Comparison of ENCODE assay signal across 7 cellular contexts in genomic region chr14:24307575-24308341, GRCh38. TPM values are rescaled to one million over a fixed set of nuclear protein-coding genes. Genes with fewer than 3 reads are reported as not detected.
DNase-seq lines count a peak whose midpoint lies in the region; ATAC-seq and TF ChIP-seq lines count a peak whose summit lies in the region.

TSS of gene CIDEB (minus strand) at chr14:24307977. CDS start at chr14:24307858, 119 bp downstream.

- peak within 1 kb of the TSS; percentile 4 for H3K27ac Mint-ChIP-seq in activated naive CD8-positive, alpha-beta T cell treated with anti-CD3 and anti-CD28 coated beads, Interleukin-2, amount 50 U/mL, for 24 hours

- peaks cover 42% of the 10 kb centered on the region for H3K4me1 Mint-ChIP-seq in activated naive CD8-positive, alpha-beta T cell treated with anti-CD3 and anti-CD28 coated beads, Interleukin-2, amount 50 U/mL, for 24 hours

- no peak within 1 kb of the TSS for H3K4me2 ChIP-seq in SU-DHL-6 (ENCODE audit: low read depth, low read length, poor library complexity, severe bottlenecking)

- H3K9me2 ChIP-seq in SU-DHL-6 (replicated peaks; ENCODE audit: insufficient read depth, low read length), result no peaks in the 10 kb centered on the region

- CTCF ChIA-PET in GM10248 (lab: Yijun Ruan, JAX), result interaction anchor here (0.7 to 10.4 kb wide), 59 partner anchors 9 to 719 kb away, joined by 3 to 155 read pairs (median 5); partner anchors contain the start of genes ADCY4, CBLN3, CHMP4A and DHRS1

- H3K27ac ChIP-seq in SU-DHL-6 (ENCODE audit: low read depth, low read length), result no peak within 1 kb of the TSS

- peaks cover 51% of the 10 kb centered on the region for H3K36me3 Mint-ChIP-seq in activated naive CD8-positive, alpha-beta T cell treated with anti-CD3 and anti-CD28 coated beads, Interleukin-2, amount 50 U/mL, for 24 hours (ENCODE audit: low read depth)

- no peak within 1 kb of the TSS for H3K4me3 ChIP-seq in SU-DHL-6 (ENCODE audit: insufficient read depth, low read length, poor library complexity, severe bottlenecking)

- H3K36me3 ChIP-seq in SU-DHL-6 (ENCODE audit: low read length), result no peaks in the 10 kb centered on the region

- H3K79me2 ChIP-seq in SU-DHL-6 (ENCODE audit: insufficient read depth, low read length), result no peaks in the 10 kb centered on the region

- no peaks in the 10 kb centered on the region for H4K20me1 ChIP-seq in SU-DHL-6 (ENCODE audit: low read depth, low read length)

- no peaks in the 10 kb centered on the region for H3K27me3 ChIP-seq in SU-DHL-6 (ENCODE audit: low read length)

- H2AFZ ChIP-seq in SU-DHL-6 (ENCODE audit: low read depth, low read length, severe bottlenecking), result no peak within 1 kb of the TSS

- TF ChIP-seq CTCF in GM10248 (IDR thresholded peaks at IDR 0.05; ENCODE audit: control extremely low read depth, extremely low read depth, low read depth, missing control alignments), result peak; percentile 93
- peak; percentile 93 for TF ChIP-seq CTCF in SU-DHL-6 (IDR thresholded peaks at IDR 0.05; ENCODE audit: insufficient read depth, low read length, poor library complexity, severe bottlenecking)

- no peak within 1 kb of the TSS for H3K9ac ChIP-seq in SU-DHL-6 (ENCODE audit: low read length)

- no peaks in the 10 kb centered on the region for H3F3A ChIP-seq in SU-DHL-6 (ENCODE audit: insufficient read depth)

- POLR2A ChIA-PET in GM10248 (lab: Yijun Ruan, JAX), result interaction anchor here (0.6 to 1.2 kb wide), 5 partner anchors 8 to 134 kb away, joined by 3 to 5 read pairs (median 3); partner anchors contain the start of genes DHRS1, NOP9 and TINF2

- H3K9me3 ChIP-seq in SU-DHL-6 (ENCODE audit: insufficient read depth, low read length), result no peaks in the 10 kb centered on the region

- intact Hi-C loops in head of caudate nucleus (cut with DNase I), result no loop called here
- intact Hi-C loops in posterior vena cava (cut with DNase I), result loop anchor here in 1 of 2 donors (10.0 kb wide), 1 partner anchor 53 kb away; no protein-coding TSS in a partner anchor

- no peaks in the 10 kb centered on the region for H3K9me3 Mint-ChIP-seq in activated naive CD8-positive, alpha-beta T cell treated with anti-CD3 and anti-CD28 coated beads, Interleukin-2, amount 50 U/mL, for 24 hours

- no peak within 1 kb of the TSS for H3K4me3 Mint-ChIP-seq in activated naive CD8-positive, alpha-beta T cell treated with anti-CD3 and anti-CD28 coated beads, Interleukin-2, amount 50 U/mL, for 24 hours

- no peak for ATAC-seq in activated naive CD8-positive, alpha-beta T cell treated with anti-CD3 and anti-CD28 coated beads, Interleukin-2, amount 50 U/mL, for 24 hours
- ATAC-seq in GM18868 (IDR thresholded peaks at IDR 0.05; ENCODE audit: unreplicated experiment), result no peak

- DNase-seq in GM10248 (ENCODE audit: extremely low spot score), result peak; percentile 74
- DNase-seq in KG1 (lab: John Stamatoyannopoulos, UW), result peak; percentile 53
- DNase-seq in activated naive CD8-positive, alpha-beta T cell treated with anti-CD3 and anti-CD28 coated beads, Interleukin-2, amount 50 U/mL, for 24 hours, result peak; percentile 71
- DNase-seq in head of caudate nucleus, result peak in 37 of 42 donors; percentile 18 to 86 (median 68)
- no peak for DNase-seq in posterior vena cava (ENCODE audit: low spot score)

- H3K27me3 Mint-ChIP-seq in activated naive CD8-positive, alpha-beta T cell treated with anti-CD3 and anti-CD28 coated beads, Interleukin-2, amount 50 U/mL, for 24 hours, result no peaks in the 10 kb centered on the region

RNA-seq across cellular contexts. Expression of gene CIDEB, which starts in this region (rescaled TPM):
- total RNA-seq in posterior vena cava, result 10 to 100 TPM; 10.1 to 10.8 TPM
